Comparison of ENCODE assay signal across 1 cellular context in the genomic region with DNA sequence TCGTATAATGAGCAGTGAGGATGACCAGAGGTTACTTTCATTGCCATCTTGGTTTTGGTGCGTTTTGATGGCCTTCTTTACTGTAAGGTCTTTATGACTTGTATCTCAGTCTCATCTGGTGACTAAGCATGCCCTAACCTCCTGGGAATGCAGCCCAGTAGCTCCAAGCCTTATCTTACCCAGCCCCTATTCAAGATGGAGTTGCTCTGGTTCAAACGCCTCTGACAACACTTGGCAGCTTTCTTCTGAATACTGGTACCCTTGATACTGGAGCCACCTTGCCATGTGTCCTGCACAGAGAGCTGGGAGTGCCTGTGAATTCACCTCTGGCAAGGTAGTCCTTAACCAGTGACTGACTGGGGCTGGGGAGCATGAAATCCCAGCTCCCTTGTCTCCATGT.
TF ChIP-seq lines count a peak whose summit lies in the region.

No MANE protein-coding gene starts in this region.

TF ChIP-seq in K562, 482 proteins besides CTCF, POLR2A, EP300 and RAD21 (continued from another document and continues in another):
- TF ChIP-seq PBX2 (CRISPR knock-in tag; IDR thresholded peaks at IDR 0.05; ENCODE audit: low read depth) (no peak), PBX2 (tag; conservative IDR thresholded peaks at IDR 0.05; ENCODE audit: low read depth) (peak; percentile 62), ZNF354B (CRISPR knock-in tag; IDR thresholded peaks at IDR 0.05) (peak; percentile 78), ATF4 (CRISPR knock-in tag; IDR thresholded peaks at IDR 0.05) (0 out of 2 replicates have a peak, but pooled peaks have one; percentile 26), NR2F6 (CRISPR knock-in tag; IDR thresholded peaks at IDR 0.05) (peak; percentile 81; the same call in 1 of the 2 replicates), CBX2 (IDR thresholded peaks at IDR 0.05; ENCODE audit: insufficient read depth, low read length, poor library complexity, severe bottlenecking) (no peak), NR2C2 (CRISPR knock-in tag; IDR thresholded peaks at IDR 0.05) (no peak), NR2C2 (tag; IDR thresholded peaks at IDR 0.05) (peak; percentile 66), ARNT (IDR thresholded peaks at IDR 0.05) (no peak), MAFF (IDR thresholded peaks at IDR 0.05; ENCODE audit: low read length) (no peak), RBM14 (IDR thresholded peaks at IDR 0.05; ENCODE audit: borderline replicate concordance, insufficient read depth, low read depth, low read length) (no peak), IRF1 (CRISPR knock-in tag; IDR thresholded peaks at IDR 0.05; ENCODE audit: borderline replicate concordance) (no peak), RBM25 (IDR thresholded peaks at IDR 0.05; ENCODE audit: low read depth, low read length, severe bottlenecking) (no peak), CBX3 (IDR thresholded peaks at IDR 0.05; ENCODE audit: borderline replicate concordance in 1 of 2, low read length in 2 of 2) (no peak), XRCC3 (IDR thresholded peaks at IDR 0.05) (no peak), PHB (CRISPR knock-in tag; IDR thresholded peaks at IDR 0.05) (no peak), ZBTB12 (CRISPR knock-in tag; IDR thresholded peaks at IDR 0.05) (peak; percentile 72), NFE2L1 (tag; IDR thresholded peaks at IDR 0.05; ENCODE audit: borderline replicate concordance, low read depth) (peak; percentile 66), ZNF766 (CRISPR knock-in tag; conservative IDR thresholded peaks at IDR 0.05) (peak; percentile 98), ZBTB17 (CRISPR knock-in tag; IDR thresholded peaks at IDR 0.05) (0 out of 2 replicates have a peak, but pooled peaks have one; percentile 49), ZNF134 (CRISPR knock-in tag; conservative IDR thresholded peaks at IDR 0.05) (peak; percentile 64; the same call in 1 of the 2 replicates), ZNF280A (IDR thresholded peaks at IDR 0.05; ENCODE audit: low read depth, partially characterized antibody) (no peak), ILK (tag; IDR thresholded peaks at IDR 0.05; ENCODE audit: borderline replicate concordance, low read depth) (peak; percentile 81; the same call in 1 of the 2 replicates), BCL6 (CRISPR knock-in tag; IDR thresholded peaks at IDR 0.05) (0 out of 2 replicates have a peak, but pooled peaks have one; percentile 56), SRSF7 (optimal IDR thresholded peaks at IDR 0.05; ENCODE audit: low read depth, low read length) (no peak), KHSRP (IDR thresholded peaks at IDR 0.05) (no peak), ZNF212 (CRISPR knock-in tag; IDR thresholded peaks at IDR 0.05) (0 out of 2 replicates have a peak, but pooled peaks have one; percentile 81), ZBTB34 (CRISPR knock-in tag; IDR thresholded peaks at IDR 0.05) (peak; percentile 85), SREBF1 (IDR thresholded peaks at IDR 0.05; ENCODE audit: borderline replicate concordance, low read depth, low read length) (no peak), TEAD1 (CRISPR knock-in tag; IDR thresholded peaks at IDR 0.05) (peak in 1 of 2 experiments; percentile 94; a peak in 2 of 4 replicates), GABPA (tag; conservative IDR thresholded peaks at IDR 0.05; ENCODE audit: low read depth) (no peak), RNF2 (IDR thresholded peaks at IDR 0.05) (no peak), PURB (CRISPR knock-in tag; IDR thresholded peaks at IDR 0.05; ENCODE audit: low read depth) (no peak), TEAD2 (tag; IDR thresholded peaks at IDR 0.05) (peak; percentile 94)
- TF ChIP-seq, protein P1, sequence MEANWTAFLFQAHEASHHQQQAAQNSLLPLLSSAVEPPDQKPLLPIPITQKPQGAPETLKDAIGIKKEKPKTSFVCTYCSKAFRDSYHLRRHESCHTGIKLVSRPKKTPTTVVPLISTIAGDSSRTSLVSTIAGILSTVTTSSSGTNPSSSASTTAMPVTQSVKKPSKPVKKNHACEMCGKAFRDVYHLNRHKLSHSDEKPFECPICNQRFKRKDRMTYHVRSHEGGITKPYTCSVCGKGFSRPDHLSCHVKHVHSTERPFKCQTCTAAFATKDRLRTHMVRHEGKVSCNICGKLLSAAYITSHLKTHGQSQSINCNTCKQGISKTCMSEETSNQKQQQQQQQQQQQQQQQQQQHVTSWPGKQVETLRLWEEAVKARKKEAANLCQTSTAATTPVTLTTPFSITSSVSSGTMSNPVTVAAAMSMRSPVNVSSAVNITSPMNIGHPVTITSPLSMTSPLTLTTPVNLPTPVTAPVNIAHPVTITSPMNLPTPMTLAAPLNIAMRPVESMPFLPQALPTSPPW (CRISPR knock-in tag; IDR thresholded peaks at IDR 0.05): peak; percentile 55
- TF ChIP-seq, protein P2, sequence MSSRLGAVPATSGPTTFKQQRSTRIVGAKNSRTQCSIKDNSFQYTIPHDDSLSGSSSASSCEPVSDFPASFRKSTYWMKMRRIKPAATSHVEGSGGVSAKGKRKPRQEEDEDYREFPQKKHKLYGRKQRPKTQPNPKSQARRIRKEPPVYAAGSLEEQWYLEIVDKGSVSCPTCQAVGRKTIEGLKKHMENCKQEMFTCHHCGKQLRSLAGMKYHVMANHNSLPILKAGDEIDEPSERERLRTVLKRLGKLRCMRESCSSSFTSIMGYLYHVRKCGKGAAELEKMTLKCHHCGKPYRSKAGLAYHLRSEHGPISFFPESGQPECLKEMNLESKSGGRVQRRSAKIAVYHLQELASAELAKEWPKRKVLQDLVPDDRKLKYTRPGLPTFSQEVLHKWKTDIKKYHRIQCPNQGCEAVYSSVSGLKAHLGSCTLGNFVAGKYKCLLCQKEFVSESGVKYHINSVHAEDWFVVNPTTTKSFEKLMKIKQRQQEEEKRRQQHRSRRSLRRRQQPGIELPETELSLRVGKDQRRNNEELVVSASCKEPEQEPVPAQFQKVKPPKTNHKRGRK (tag; IDR thresholded peaks at IDR 0.05): no peak
- TF ChIP-seq, protein P3, sequence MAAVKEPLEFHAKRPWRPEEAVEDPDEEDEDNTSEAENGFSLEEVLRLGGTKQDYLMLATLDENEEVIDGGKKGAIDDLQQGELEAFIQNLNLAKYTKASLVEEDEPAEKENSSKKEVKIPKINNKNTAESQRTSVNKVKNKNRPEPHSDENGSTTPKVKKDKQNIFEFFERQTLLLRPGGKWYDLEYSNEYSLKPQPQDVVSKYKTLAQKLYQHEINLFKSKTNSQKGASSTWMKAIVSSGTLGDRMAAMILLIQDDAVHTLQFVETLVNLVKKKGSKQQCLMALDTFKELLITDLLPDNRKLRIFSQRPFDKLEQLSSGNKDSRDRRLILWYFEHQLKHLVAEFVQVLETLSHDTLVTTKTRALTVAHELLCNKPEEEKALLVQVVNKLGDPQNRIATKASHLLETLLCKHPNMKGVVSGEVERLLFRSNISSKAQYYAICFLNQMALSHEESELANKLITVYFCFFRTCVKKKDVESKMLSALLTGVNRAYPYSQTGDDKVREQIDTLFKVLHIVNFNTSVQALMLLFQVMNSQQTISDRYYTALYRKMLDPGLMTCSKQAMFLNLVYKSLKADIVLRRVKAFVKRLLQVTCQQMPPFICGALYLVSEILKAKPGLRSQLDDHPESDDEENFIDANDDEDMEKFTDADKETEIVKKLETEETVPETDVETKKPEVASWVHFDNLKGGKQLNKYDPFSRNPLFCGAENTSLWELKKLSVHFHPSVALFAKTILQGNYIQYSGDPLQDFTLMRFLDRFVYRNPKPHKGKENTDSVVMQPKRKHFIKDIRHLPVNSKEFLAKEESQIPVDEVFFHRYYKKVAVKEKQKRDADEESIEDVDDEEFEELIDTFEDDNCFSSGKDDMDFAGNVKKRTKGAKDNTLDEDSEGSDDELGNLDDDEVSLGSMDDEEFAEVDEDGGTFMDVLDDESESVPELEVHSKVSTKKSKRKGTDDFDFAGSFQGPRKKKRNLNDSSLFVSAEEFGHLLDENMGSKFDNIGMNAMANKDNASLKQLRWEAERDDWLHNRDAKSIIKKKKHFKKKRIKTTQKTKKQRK (IDR thresholded peaks at IDR 0.05; ENCODE audit: borderline replicate concordance, low read depth, low read length): no peak
- TF ChIP-seq, protein P4, sequence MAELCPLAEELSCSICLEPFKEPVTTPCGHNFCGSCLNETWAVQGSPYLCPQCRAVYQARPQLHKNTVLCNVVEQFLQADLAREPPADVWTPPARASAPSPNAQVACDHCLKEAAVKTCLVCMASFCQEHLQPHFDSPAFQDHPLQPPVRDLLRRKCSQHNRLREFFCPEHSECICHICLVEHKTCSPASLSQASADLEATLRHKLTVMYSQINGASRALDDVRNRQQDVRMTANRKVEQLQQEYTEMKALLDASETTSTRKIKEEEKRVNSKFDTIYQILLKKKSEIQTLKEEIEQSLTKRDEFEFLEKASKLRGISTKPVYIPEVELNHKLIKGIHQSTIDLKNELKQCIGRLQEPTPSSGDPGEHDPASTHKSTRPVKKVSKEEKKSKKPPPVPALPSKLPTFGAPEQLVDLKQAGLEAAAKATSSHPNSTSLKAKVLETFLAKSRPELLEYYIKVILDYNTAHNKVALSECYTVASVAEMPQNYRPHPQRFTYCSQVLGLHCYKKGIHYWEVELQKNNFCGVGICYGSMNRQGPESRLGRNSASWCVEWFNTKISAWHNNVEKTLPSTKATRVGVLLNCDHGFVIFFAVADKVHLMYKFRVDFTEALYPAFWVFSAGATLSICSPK (IDR thresholded peaks at IDR 0.05; ENCODE audit: borderline replicate concordance): no peak
- TF ChIP-seq, protein P5, sequence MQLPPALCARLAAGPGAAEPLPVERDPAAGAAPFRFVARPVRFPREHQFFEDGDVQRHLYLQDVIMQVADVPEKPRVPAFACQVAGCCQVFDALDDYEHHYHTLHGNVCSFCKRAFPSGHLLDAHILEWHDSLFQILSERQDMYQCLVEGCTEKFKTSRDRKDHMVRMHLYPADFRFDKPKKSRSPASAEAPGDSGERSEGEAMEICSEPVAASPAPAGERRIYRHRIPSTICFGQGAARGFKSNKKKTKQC (CRISPR knock-in tag; IDR thresholded peaks at IDR 0.05): no peak
- TF ChIP-seq, protein P6, sequence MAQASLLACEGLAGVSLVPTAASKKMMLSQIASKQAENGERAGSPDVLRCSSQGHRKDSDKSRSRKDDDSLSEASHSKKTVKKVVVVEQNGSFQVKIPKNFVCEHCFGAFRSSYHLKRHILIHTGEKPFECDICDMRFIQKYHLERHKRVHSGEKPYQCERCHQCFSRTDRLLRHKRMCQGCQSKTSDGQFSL (CRISPR knock-in tag; IDR thresholded peaks at IDR 0.05): no peak
- TF ChIP-seq, protein P6 (tag; IDR thresholded peaks at IDR 0.05): peak in 1 of 2 experiments; percentile 95; a peak in 2 of 4 replicates
